ENCODE assay signal across 8 cellular contexts in the genomic region with DNA sequence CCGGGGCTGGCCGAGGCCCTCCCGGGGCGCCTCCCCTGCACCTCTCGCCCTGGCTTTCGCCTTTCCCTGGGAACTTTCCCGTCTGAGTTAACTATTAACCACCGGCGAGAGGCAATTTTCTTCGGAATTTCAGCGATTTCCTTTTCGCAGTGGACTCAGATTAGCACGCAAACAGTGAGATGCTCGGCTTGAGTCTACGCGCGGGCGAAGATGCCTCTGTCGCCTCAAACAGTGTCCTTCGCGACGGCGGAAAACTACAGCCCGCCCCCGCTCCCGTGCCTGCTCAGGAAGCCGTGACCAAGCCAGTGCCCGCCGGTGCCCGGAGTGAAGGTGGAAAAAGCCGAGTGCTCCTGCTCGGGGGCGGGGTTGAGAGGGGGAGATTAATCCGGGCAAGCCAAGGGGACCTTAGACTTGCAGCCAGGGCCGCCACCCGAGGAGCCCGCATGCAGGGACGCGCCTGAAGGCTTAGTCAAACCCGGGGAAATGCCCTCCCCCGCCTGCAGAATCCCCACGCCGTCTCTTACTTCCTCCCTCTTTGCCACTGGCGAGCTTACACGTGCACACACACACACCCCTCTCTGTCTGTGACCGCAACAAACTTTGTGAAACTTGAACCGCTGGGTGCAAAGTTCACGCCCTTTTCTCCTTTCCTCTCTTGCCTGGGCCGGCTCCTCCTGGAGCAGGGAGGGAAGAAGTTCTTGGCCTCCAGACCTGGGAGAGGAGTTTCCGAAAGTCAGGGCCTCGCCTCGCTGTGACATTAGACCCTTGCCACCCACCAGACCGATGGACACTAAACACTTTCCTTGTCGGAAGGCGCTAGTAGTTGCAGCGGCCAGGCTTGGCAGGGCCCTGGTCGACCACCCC. TPM values are rescaled to one million over a fixed set of nuclear protein-coding genes. Genes with fewer than 3 reads are reported as not detected.
DNase-seq lines count a peak whose midpoint lies in the region; ATAC-seq lines count a peak whose summit lies in the region.

No MANE protein-coding gene starts in this region.

- no peaks in the 10 kb centered on the region for H3K36me3 ChIP-seq in iPS-15b (ENCODE audit: control insufficient read depth, insufficient read depth, low read length)

- peak; percentile 38 to 39 for ATAC-seq in activated T-cell treated with anti-CD3 and anti-CD28 coated beads, Interleukin-2, amount 50 U/mL, for 4 hours
- peak; percentile 77 for ATAC-seq in HG02885 (IDR thresholded peaks at IDR 0.05; ENCODE audit: poor library complexity, unreplicated experiment)

- H3K4me1 ChIP-seq in iPS-15b (ENCODE audit: control insufficient read depth, insufficient read depth, low read length): peaks cover 2% of the 10 kb centered on the region

- H3K36me3 Mint-ChIP-seq in activated T-cell treated with anti-CD3 and anti-CD28 coated beads, Interleukin-2, amount 50 U/mL, for 4 hours (ENCODE audit: insufficient read depth): no peaks in the 10 kb centered on the region
- no peaks in the 10 kb centered on the region for H3K36me3 Mint-ChIP-seq in stimulated activated naive CD8-positive, alpha-beta T cell treated with anti-CD3 and anti-CD28 coated beads, Interleukin-15, Interleukin-2, amounts not matched to agents 100 ng/mL and 50 ng/mL, for 24 hours (ENCODE audit: low read depth)

- H3K4me3 Mint-ChIP-seq in activated T-cell treated with anti-CD3 and anti-CD28 coated beads, Interleukin-2, amount 50 U/mL, for 4 hours: peak overlapping the region; percentile 70
- H3K4me3 Mint-ChIP-seq in stimulated activated naive CD8-positive, alpha-beta T cell treated with anti-CD3 and anti-CD28 coated beads, Interleukin-15, Interleukin-2, amounts not matched to agents 100 ng/mL and 50 ng/mL, for 24 hours: peak overlapping the region; percentile 54

- DNase-seq in activated T-cell treated with anti-CD3 and anti-CD28 coated beads, Interleukin-2, amount 50 U/mL, for 4 hours: no peak
- no peak for DNase-seq in activated T-cell treated with anti-CD3 and anti-CD28 coated beads, Interleukin-2, amount 50 U/mL, for 1 hour
- DNase-seq in UCSD-AML1 (lab: John Stamatoyannopoulos, UW; ENCODE audit: unreplicated experiment) (peak; percentile 66), NCI-H2081 (lab: John Stamatoyannopoulos, UW) (no peak)
- DNase-seq in activated CD4-positive, CD25-positive, alpha-beta regulatory T cell treated with anti-CD3 and anti-CD28 coated beads, Interleukin-2, amount 50 U/mL, for 72 hours: no peak

- peaks cover 96% of the 10 kb centered on the region for H3K27me3 ChIP-seq in iPS-15b (ENCODE audit: control insufficient read depth, insufficient read depth, low read length)

- H3K9me3 Mint-ChIP-seq in activated T-cell treated with anti-CD3 and anti-CD28 coated beads, Interleukin-2, amount 50 U/mL, for 4 hours: no peaks in the 10 kb centered on the region
- H3K9me3 Mint-ChIP-seq in stimulated activated naive CD8-positive, alpha-beta T cell treated with anti-CD3 and anti-CD28 coated beads, Interleukin-15, Interleukin-2, amounts not matched to agents 100 ng/mL and 50 ng/mL, for 24 hours: no peaks in the 10 kb centered on the region

- no peak overlapping the region for H3K27ac Mint-ChIP-seq in stimulated activated naive CD8-positive, alpha-beta T cell treated with anti-CD3 and anti-CD28 coated beads, Interleukin-15, Interleukin-2, amounts not matched to agents 100 ng/mL and 50 ng/mL, for 24 hours

- H3K9ac ChIP-seq in iPS-15b (ENCODE audit: low read depth, low read length): no peak overlapping the region

- no peaks in the 10 kb centered on the region for H3K9me3 ChIP-seq in iPS-15b (ENCODE audit: control insufficient read depth, insufficient read depth, low read length)

- H3K4me3 ChIP-seq in iPS-15b (ENCODE audit: low read depth, low read length): peak overlapping the region; percentile 32

- peaks cover 91% of the 10 kb centered on the region for H3K27me3 Mint-ChIP-seq in activated T-cell treated with anti-CD3 and anti-CD28 coated beads, Interleukin-2, amount 50 U/mL, for 4 hours (ENCODE audit: low read depth)
- H3K27me3 Mint-ChIP-seq in stimulated activated naive CD8-positive, alpha-beta T cell treated with anti-CD3 and anti-CD28 coated beads, Interleukin-15, Interleukin-2, amounts not matched to agents 100 ng/mL and 50 ng/mL, for 24 hours: peaks cover 89% of the 10 kb centered on the region

- peaks cover 33% of the 10 kb centered on the region for H3K4me1 Mint-ChIP-seq in activated T-cell treated with anti-CD3 and anti-CD28 coated beads, Interleukin-2, amount 50 U/mL, for 4 hours (ENCODE audit: low read depth)
- H3K4me1 Mint-ChIP-seq in stimulated activated naive CD8-positive, alpha-beta T cell treated with anti-CD3 and anti-CD28 coated beads, Interleukin-15, Interleukin-2, amounts not matched to agents 100 ng/mL and 50 ng/mL, for 24 hours (ENCODE audit: low read depth): peaks cover 44% of the 10 kb centered on the region

RNA-seq across cellular contexts. Expression of a gene that starts 14.4 kb away (rescaled TPM):
- total RNA-seq in activated T-cell treated with anti-CD3 and anti-CD28 coated beads, Interleukin-2, amount 50 U/mL, for 4 hours: not detected
